ENCODE assay signal across 12 cellular contexts in genomic region chr19:6774821-6775707, GRCh38. TPM values are rescaled to one million over a fixed set of nuclear protein-coding genes. Genes with fewer than 3 reads are reported as not detected.
DNase-seq lines count a peak whose midpoint lies in the region; ATAC-seq and TF ChIP-seq lines count a peak whose summit lies in the region.
"Had no signal": no experiment of that assay in that cellular context is flagged by ENCODE, and none has a peak within 500 bp of the region (broad histone marks: within the 10 kb centered on the region; RNA-seq: fewer than 3 reads in every experiment).

No MANE protein-coding gene starts in this region.

- H3K36me3 ChIP-seq in A673 (ENCODE audit: insufficient read depth, low read length, poor library complexity, severe bottlenecking): peaks cover 3% of the 10 kb centered on the region
- peaks cover 5% of the 10 kb centered on the region for H3K36me3 ChIP-seq in CD8-positive, alpha-beta memory T cell (ENCODE audit: insufficient read depth, low read length)
- H3K36me3 ChIP-seq: stomach had no signal

- CTCF ChIA-PET in A673 (lab: Charles Lee): no interaction called here
- CTCF ChIA-PET in CD8-positive, alpha-beta memory T cell (lab: Charles Lee): interaction anchor here (1.0 to 5.1 kb wide), 4 partner anchors 26 to 106 kb away, joined by 3 to 22 read pairs (median 6); partner anchors contain the start of gene TNFSF14

- peak overlapping the region; percentile 51 to 94 (median 84) for H3K27ac Mint-ChIP-seq in CD8-positive, alpha-beta memory T cell
- peak overlapping the region; percentile 58 for H3K27ac Mint-ChIP-seq in activated naive CD8-positive, alpha-beta T cell treated with anti-CD3 and anti-CD28 coated beads, Interleukin-2, amount 10 ng/mL, durations not matched to agents 7 days and 5 days

- no TSS peak for BruUV-seq in A673 (replicated peaks; lab: Mats Ljungman, UMichigan)

- H3K4me3 ChIP-seq in A673 (ENCODE audit: low read depth, low read length, poor library complexity, severe bottlenecking): no peak overlapping the region
- H3K4me3 ChIP-seq in CD8-positive, alpha-beta memory T cell (ENCODE audit: low read length): peak overlapping the region; percentile 15
- H3K4me3 ChIP-seq: SK-N-MC had no signal

- no peak for TF ChIP-seq CTCF in A673 (conservative IDR thresholded peaks at IDR 0.05; ENCODE audit: low read depth, low read length)

- no peaks in the 10 kb centered on the region for H3K9me3 Mint-ChIP-seq in CD8-positive, alpha-beta memory T cell
- peaks cover 5% of the 10 kb centered on the region for H3K9me3 Mint-ChIP-seq in activated naive CD8-positive, alpha-beta T cell treated with anti-CD3 and anti-CD28 coated beads, Interleukin-2, amount 10 ng/mL, durations not matched to agents 7 days and 5 days

- no peaks in the 10 kb centered on the region for H3K27me3 Mint-ChIP-seq in CD8-positive, alpha-beta memory T cell
- no peaks in the 10 kb centered on the region for H3K27me3 Mint-ChIP-seq in activated naive CD8-positive, alpha-beta T cell treated with anti-CD3 and anti-CD28 coated beads, Interleukin-2, amount 10 ng/mL, durations not matched to agents 7 days and 5 days

- intact Hi-C loops in A673 (cut with micrococcal nuclease; ENCODE audit: unreplicated experiment): no loop called here

- peak; percentile 60 for DNase-seq in A673 (ENCODE audit: low spot score)
- DNase-seq in CD8-positive, alpha-beta memory T cell: no peak
- peak; percentile 16 to 62 for DNase-seq in NCI-H446 (lab: John Stamatoyannopoulos, UW)
- DNase-seq in activated naive CD8-positive, alpha-beta T cell treated with anti-CD3 and anti-CD28 coated beads, Interleukin-2, amount 10 ng/mL, durations not matched to agents 7 days and 5 days: no peak
- no peak for DNase-seq in stimulated activated CD4-positive, alpha-beta T cell treated with anti-CD3 and anti-CD28 coated beads, Interleukin-1b, Interleukin-23, amount 100 ng/mL, for 48 hours
- no peak for DNase-seq in NK-92 (lab: John Stamatoyannopoulos, UW; ENCODE audit: unreplicated experiment)
- DNase-seq in activated CD4-positive, CD25-positive, alpha-beta regulatory T cell (lab: John Stamatoyannopoulos, UW): no peak
- DNase-seq: activated effector memory CD4-positive, alpha-beta T cell treated with anti-CD3 and anti-CD28 coated beads, Interleukin-2, amount 50 U/mL, for 16 hours; NCI-H2029 treated with DMSO at 0.1 percent for 48 hours; stomach had no signal

- H3K4me1 ChIP-seq in A673 (ENCODE audit: insufficient read depth, low read length, poor library complexity, severe bottlenecking): peaks cover 25% of the 10 kb centered on the region
- peaks cover 34% of the 10 kb centered on the region for H3K4me1 ChIP-seq in CD8-positive, alpha-beta memory T cell (ENCODE audit: insufficient read depth, low read length)

- H3K4me3 Mint-ChIP-seq in CD8-positive, alpha-beta memory T cell: peak overlapping the region; percentile 54 to 97 (median 89)
- peak overlapping the region; percentile 63 for H3K4me3 Mint-ChIP-seq in activated naive CD8-positive, alpha-beta T cell treated with anti-CD3 and anti-CD28 coated beads, Interleukin-2, amount 10 ng/mL, durations not matched to agents 7 days and 5 days

- H3K27me3 ChIP-seq in A673 (replicated peaks; ENCODE audit: insufficient read depth, low read depth, low read length, poor library complexity): no peaks in the 10 kb centered on the region
- no peaks in the 10 kb centered on the region for H3K27me3 ChIP-seq in CD8-positive, alpha-beta memory T cell (ENCODE audit: insufficient read depth, low read length, poor library complexity, severe bottlenecking)
- H3K27me3 ChIP-seq: stomach had no signal

- no peak for ATAC-seq in activated naive CD8-positive, alpha-beta T cell treated with anti-CD3 and anti-CD28 coated beads, Interleukin-2, amount 10 ng/mL, durations not matched to agents 7 days and 5 days (ENCODE audit: low read depth)
- no peak for ATAC-seq in GM18909 (IDR thresholded peaks at IDR 0.05; ENCODE audit: poor library complexity, unreplicated experiment)

- peaks cover 52 to 66% (median 63%) of the 10 kb centered on the region in 3 donors for H3K4me1 Mint-ChIP-seq in CD8-positive, alpha-beta memory T cell
- H3K4me1 Mint-ChIP-seq in activated naive CD8-positive, alpha-beta T cell treated with anti-CD3 and anti-CD28 coated beads, Interleukin-2, amount 10 ng/mL, durations not matched to agents 7 days and 5 days: peaks cover 45% of the 10 kb centered on the region

- no peaks in the 10 kb centered on the region for H3K9me3 ChIP-seq in A673 (ENCODE audit: low read depth, low read length, poor library complexity, severe bottlenecking)
- no peaks in the 10 kb centered on the region for H3K9me3 ChIP-seq in CD8-positive, alpha-beta memory T cell (ENCODE audit: low read length)
- H3K9me3 ChIP-seq: stomach had no signal

- peaks cover 8 to 42% (median 21%) of the 10 kb centered on the region in 3 donors for H3K36me3 Mint-ChIP-seq in CD8-positive, alpha-beta memory T cell
- peaks cover 42% of the 10 kb centered on the region for H3K36me3 Mint-ChIP-seq in activated naive CD8-positive, alpha-beta T cell treated with anti-CD3 and anti-CD28 coated beads, Interleukin-2, amount 10 ng/mL, durations not matched to agents 7 days and 5 days

- POLR2A ChIA-PET in A673 (lab: Charles Lee; ENCODE audit: low non-redundant PET): interaction anchor here (0.6 kb wide), 1 partner anchor 22 kb away, joined by 4 read pairs; no protein-coding TSS in a partner anchor
- POLR2A ChIA-PET in CD8-positive, alpha-beta memory T cell (lab: Charles Lee): interaction anchor here (0.5 to 3.4 kb wide), 2 partner anchors 26 to 408 kb away, joined by 5 to 32 read pairs; no protein-coding TSS in a partner anchor
- POLR2A ChIA-PET in activated naive CD8-positive, alpha-beta T cell treated with anti-CD3 and anti-CD28 coated beads, Interleukin-2, amount 10 ng/mL, durations not matched to agents 7 days and 5 days (lab: Charles Lee): interaction anchor here (1.3 to 6.8 kb wide), 2 partner anchors 26 to 39 kb away, joined by 3 to 88 read pairs; no protein-coding TSS in a partner anchor

- no peak overlapping the region for H3K27ac ChIP-seq in A673 (ENCODE audit: low read depth, low read length, poor library complexity, severe bottlenecking)
- H3K27ac ChIP-seq in CD8-positive, alpha-beta memory T cell (ENCODE audit: low read depth, low read length): no peak overlapping the region
- H3K27ac ChIP-seq: SK-N-MC, stomach had no signal

RNA-seq across cellular contexts. Expression of gene VAV1, which starts 2.6 kb away (rescaled TPM):
- 51.6 and 54.9 TPM in 2 replicates for total RNA-seq in A673 (2021)
- total RNA-seq in CD8-positive, alpha-beta memory T cell: 10 to 100 TPM; 51.9 to 52.9 TPM
- 28.4 TPM for polyA plus RNA-seq in CD8-positive, alpha-beta memory T cell
- 100 to 1,000 TPM; 108 to 113 TPM for total RNA-seq in activated naive CD8-positive, alpha-beta T cell treated with anti-CD3 and anti-CD28 coated beads, Interleukin-2, amount 10 ng/mL, durations not matched to agents 7 days and 5 days

RNA-seq across cellular contexts. Expression of gene SH2D3A, which starts 7.8 kb away (rescaled TPM):
- 0.95 and 1.7 TPM in 2 replicates for total RNA-seq in A673 (2021)
- 10 to 100 TPM; 21.3 TPM for total RNA-seq in CD8-positive, alpha-beta memory T cell
- 40.6 TPM for polyA plus RNA-seq in CD8-positive, alpha-beta memory T cell
- total RNA-seq in activated naive CD8-positive, alpha-beta T cell treated with anti-CD3 and anti-CD28 coated beads, Interleukin-2, amount 10 ng/mL, durations not matched to agents 7 days and 5 days: 10 to 100 TPM; 35.5 to 35.7 TPM

RNA-seq across cellular contexts. Expression of gene TRIP10, which starts 35.6 kb away (rescaled TPM):
- total RNA-seq in A673 (2021): 70.2 and 79.2 TPM in 2 replicates
- total RNA-seq in CD8-positive, alpha-beta memory T cell: 10 to 100 TPM; 44.6 to 47.8 TPM
- polyA plus RNA-seq in CD8-positive, alpha-beta memory T cell: 2.0 TPM
- total RNA-seq in activated naive CD8-positive, alpha-beta T cell treated with anti-CD3 and anti-CD28 coated beads, Interleukin-2, amount 10 ng/mL, durations not matched to agents 7 days and 5 days: 10 to 100 TPM; 10.1 to 10.7 TPM

RNA-seq across cellular contexts. Expression of gene GPR108, which starts 37.7 kb away (rescaled TPM):
- 36.4 and 37.4 TPM in 2 replicates for total RNA-seq in A673 (2021)
- total RNA-seq in CD8-positive, alpha-beta memory T cell: 10 to 100 TPM; 72.0 to 74.0 TPM
- 108 TPM for polyA plus RNA-seq in CD8-positive, alpha-beta memory T cell
- 10 to 100 TPM; 82.8 to 91.7 TPM for total RNA-seq in activated naive CD8-positive, alpha-beta T cell treated with anti-CD3 and anti-CD28 coated beads, Interleukin-2, amount 10 ng/mL, durations not matched to agents 7 days and 5 days

RNA-seq across cellular contexts. Expression of gene C3, which starts 54.6 kb away (rescaled TPM):
- 1.8 TPM in 2 replicates for total RNA-seq in A673 (2021)
- 1 to 10 TPM; 1.6 to 1.7 TPM for total RNA-seq in CD8-positive, alpha-beta memory T cell
- polyA plus RNA-seq in CD8-positive, alpha-beta memory T cell: not detected
- total RNA-seq in activated naive CD8-positive, alpha-beta T cell treated with anti-CD3 and anti-CD28 coated beads, Interleukin-2, amount 10 ng/mL, durations not matched to agents 7 days and 5 days: 1 to 10 TPM; 2.0 to 2.1 TPM

Comparison
In these comparisons a context has a peak if more than half of its experiments do, and no peak if none do; other contexts are left out.
1. DNase-seq: peak in A673 (single experiment) and NCI-H446 (2 of 2); none in CD8-positive, alpha-beta memory T cell (0 of 5), activated naive CD8-positive, alpha-beta T cell treated with anti-CD3 and anti-CD28 coated beads, Interleukin-2, amount 10 ng/mL, durations not matched to agents 7 days and 5 days (single experiment), stimulated activated CD4-positive, alpha-beta T cell treated with anti-CD3 and anti-CD28 coated beads, Interleukin-1b, Interleukin-23, amount 100 ng/mL, for 48 hours (single experiment), NK-92 (single experiment) and activated CD4-positive, CD25-positive, alpha-beta regulatory T cell (0 of 4).